In the genomic region with DNA sequence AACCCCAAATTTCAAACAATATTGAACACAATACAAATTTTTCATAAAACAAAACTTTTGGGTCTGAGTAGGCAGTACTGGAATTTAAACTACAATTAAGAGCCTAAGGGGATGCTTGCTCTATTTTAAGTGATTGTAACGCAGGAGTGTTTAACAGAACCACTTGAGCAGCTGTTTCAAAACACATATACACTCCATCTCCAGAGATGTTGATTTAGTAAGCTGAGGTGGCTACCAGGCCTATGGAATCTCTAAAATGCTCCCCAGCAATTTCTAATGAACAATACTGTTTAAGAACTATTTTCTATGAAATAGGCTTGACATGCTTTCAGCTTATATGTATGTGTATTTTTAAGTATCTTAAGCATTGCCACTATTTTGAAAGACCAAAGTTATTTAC, we compare ENCODE assay signal across 21 cellular contexts. TPM values are rescaled to one million over a fixed set of nuclear protein-coding genes. Genes with fewer than 3 reads are reported as not detected.
A peak's percentile ranks its signal among the peaks of the same experiment; 100 is the strongest.
DNase-seq lines count a peak whose midpoint lies in the region; ATAC-seq, FAIRE-seq and TF ChIP-seq lines count a peak whose summit lies in the region.
"Had no signal": no experiment of that assay in that cellular context is flagged by ENCODE, and none has a peak within 500 bp of the region (broad histone marks: within the 10 kb centered on the region; RNA-seq: fewer than 3 reads in every experiment).

No MANE protein-coding gene starts in this region.

- no peaks in the 10 kb centered on the region for H3K27me3 Mint-ChIP-seq in effector memory CD8-positive, alpha-beta T cell
- H3K27me3 Mint-ChIP-seq: CD4-positive, alpha-beta memory T cell had no signal

- peaks cover 67% of the 10 kb centered on the region for H3K36me3 Mint-ChIP-seq in effector memory CD8-positive, alpha-beta T cell (ENCODE audit: insufficient read depth)

- H3K4me3 ChIP-seq in IMR-90 (ENCODE audit: insufficient read depth, low read depth, low read length) (no peak overlapping the region), left lung (no peak overlapping the region)
- H3K4me3 ChIP-seq: HAP-1 had no signal

- H4K91ac ChIP-seq in IMR-90 (ENCODE audit: insufficient read depth, low read depth, low read length): no peak overlapping the region

- no peak for TF ChIP-seq POLR2A in IMR-90 (IDR thresholded peaks at IDR 0.05; ENCODE audit: low read depth, low read length)

- H3K4me1 Mint-ChIP-seq in effector memory CD8-positive, alpha-beta T cell (ENCODE audit: low read depth in 2 of 2): peaks cover 0 to 5% of the 10 kb centered on the region in 2 donors

- no peak overlapping the region for H2BK20ac ChIP-seq in IMR-90 (ENCODE audit: low read depth, low read length)

- H3K4me3 Mint-ChIP-seq in effector memory CD8-positive, alpha-beta T cell: no peak overlapping the region
- H3K4me3 Mint-ChIP-seq: CD4-positive, alpha-beta memory T cell; HFFc6 had no signal

- no peaks in the 10 kb centered on the region for H3K4me1 ChIP-seq in IMR-90 (ENCODE audit: control insufficient read depth, insufficient read depth, low read length)
- H3K4me1 ChIP-seq in left lung: peaks cover 0 to 4% of the 10 kb centered on the region in 2 donors

- ATAC-seq in IMR-90 (ENCODE audit: low read depth) (peak; percentile 37; the same call in 1 of the 2 replicates), left lung (peak; percentile 76)
- no peak for ATAC-seq in effector memory CD8-positive, alpha-beta T cell (replicated peaks)

- in situ Hi-C loops in IMR-90 (cut with MboI; ENCODE audit: low sequenced_read_pairs): no loop called here

- peak; percentile 40 for FAIRE-seq in GM19239 (lab: Jason Lieb, UNC)
- FAIRE-seq: GM12891, GM18507, H54 had no signal

- no peak overlapping the region for H2AK5ac ChIP-seq in IMR-90 (ENCODE audit: low read depth, low read length)

- no peak overlapping the region for H3K9ac ChIP-seq in IMR-90 (ENCODE audit: low read depth, low read length)

- CTCF ChIA-PET in IMR-90 (lab: Yijun Ruan, JAX): no interaction called here

- intact Hi-C loops in IMR-90 (cut with micrococcal nuclease): no loop called here
- intact Hi-C loops in left lung (cut with DNase I): no loop called here

- no peak overlapping the region for H4K5ac ChIP-seq in IMR-90 (ENCODE audit: low read depth, low read length)

- no peak overlapping the region for H4K8ac ChIP-seq in IMR-90 (ENCODE audit: low read depth in 2 of 2, low read length in 2 of 2)

- H3K4me2 ChIP-seq in IMR-90 (ENCODE audit: low read depth, low read length): no peak overlapping the region

- H2BK15ac ChIP-seq in IMR-90 (ENCODE audit: low read depth, low read length): no peak overlapping the region

- dilution Hi-C loops in IMR-90 (cut with HindIII; ENCODE audit: low sequenced_read_pairs, unreplicated experiment): no loop called here

- no peak overlapping the region for H2BK120ac ChIP-seq in IMR-90 (ENCODE audit: low read depth, low read length)

- no peak overlapping the region for H3K14ac ChIP-seq in IMR-90 (replicated peaks; ENCODE audit: low read depth, low read length)

- H2AK9ac ChIP-seq in IMR-90 (replicated peaks; ENCODE audit: low read depth, low read length, poor library complexity): no peak overlapping the region

- no peak for TF ChIP-seq RAD21 in IMR-90 (IDR thresholded peaks at IDR 0.05; ENCODE audit: low read length)

- H3K9me3 ChIP-seq in IMR-90 (ENCODE audit: control insufficient read depth, insufficient read depth, low read length) (no peaks in the 10 kb centered on the region), left lung (no peaks in the 10 kb centered on the region)
- H3K9me3 ChIP-seq: HAP-1 had no signal

- peaks cover 0 to 4% of the 10 kb centered on the region in 2 experiments; a peak in 1 of 4 replicates for H3K79me1 ChIP-seq in IMR-90 (ENCODE audit: low read depth in 1 of 2, low read length in 2 of 2)

- H3K9me3 Mint-ChIP-seq in effector memory CD8-positive, alpha-beta T cell: no peaks in the 10 kb centered on the region
- H3K9me3 Mint-ChIP-seq: CD4-positive, alpha-beta memory T cell; HFFc6 had no signal

- no TSS peak for BruUV-seq in IMR-90 (replicated peaks; lab: Mats Ljungman, UMichigan)

- H2AFZ ChIP-seq in IMR-90 (replicated peaks; ENCODE audit: low read length, poor library complexity): no peak overlapping the region

- H3K27ac ChIP-seq in IMR-90 (ENCODE audit: insufficient read depth, low read length) (no peak overlapping the region), left lung (no peak overlapping the region)

- H3K56ac ChIP-seq in IMR-90 (ENCODE audit: extremely low read depth, insufficient read depth, low read length): no peak overlapping the region

- no CpG with 5 or more reads among the region's 1 CpG for WGBS in IMR-90 (ENCODE audit: extremely low coverage in 2 of 2, insufficient read length in 1 of 2), 2 experiments

- POLR2A ChIA-PET in IMR-90 (lab: Charles Lee; ENCODE audit: unreplicated experiment): no interaction called here

- DNase-seq in NCI-H510A treated with DMSO at 0.1 percent for 48 hours (lab: John Stamatoyannopoulos, UW) (peak; percentile 59), NCI-H510A (lab: John Stamatoyannopoulos, UW) (no peak), GM19239 (ENCODE audit: insufficient read length, low spot score) (no peak), IMR-90 (no peak), left lung (no peak), iPS-NIHi7 (ENCODE audit: extremely low spot score) (no peak)
- DNase-seq in effector memory CD8-positive, alpha-beta T cell: no peak
- no peak for DNase-seq in activated naive CD4-positive, alpha-beta T cell (lab: John Stamatoyannopoulos, UW)
- DNase-seq: C1 segment of cervical spinal cord; Calu3; CD4-positive, alpha-beta memory T cell; COR-L47; DMS79; EL; GDM1; GOT3; HFFc6 had no signal

- no peak for TF ChIP-seq CTCF in IMR-90 (conservative IDR thresholded peaks at IDR 0.05; ENCODE audit: low read depth, low read length)
- TF ChIP-seq CTCF in left lung (IDR thresholded peaks at IDR 0.05): no peak

- no peak overlapping the region for H3K18ac ChIP-seq in IMR-90 (ENCODE audit: low read depth, low read length)

- H3K27ac Mint-ChIP-seq in effector memory CD8-positive, alpha-beta T cell: peak overlapping the region in 1 of 2 donors; percentile 44
- H3K27ac Mint-ChIP-seq: HFFc6 had no signal

- no peaks in the 10 kb centered on the region; the same call in 1 of the 2 replicates for H4K20me1 ChIP-seq in IMR-90 (ENCODE audit: insufficient read depth, low read length)

- peaks cover 13% of the 10 kb centered on the region for H3K36me3 ChIP-seq in IMR-90 (ENCODE audit: control insufficient read depth, insufficient read depth, low read length)
- peaks cover 0 to 72% of the 10 kb centered on the region in 2 donors for H3K36me3 ChIP-seq in left lung

- H3K27me3 ChIP-seq in IMR-90 (ENCODE audit: control insufficient read depth, insufficient read depth, low read length) (no peaks in the 10 kb centered on the region), left lung (no peaks in the 10 kb centered on the region)

- H3K9me1 ChIP-seq in IMR-90 (ENCODE audit: insufficient read depth, low read length): no peaks in the 10 kb centered on the region; the same call in 1 of the 2 replicates

- no peak overlapping the region for H3K4ac ChIP-seq in IMR-90 (ENCODE audit: low read depth, low read length)

- no peak overlapping the region for H3K23ac ChIP-seq in IMR-90 (ENCODE audit: low read depth, low read length)

- no peak overlapping the region for H2BK5ac ChIP-seq in IMR-90 (ENCODE audit: low read depth, low read length, poor library complexity, severe bottlenecking)

TF ChIP-seq in IMR-90, 13 proteins besides CTCF, POLR2A, EP300 and RAD21:
- TF ChIP-seq, protein P1, sequence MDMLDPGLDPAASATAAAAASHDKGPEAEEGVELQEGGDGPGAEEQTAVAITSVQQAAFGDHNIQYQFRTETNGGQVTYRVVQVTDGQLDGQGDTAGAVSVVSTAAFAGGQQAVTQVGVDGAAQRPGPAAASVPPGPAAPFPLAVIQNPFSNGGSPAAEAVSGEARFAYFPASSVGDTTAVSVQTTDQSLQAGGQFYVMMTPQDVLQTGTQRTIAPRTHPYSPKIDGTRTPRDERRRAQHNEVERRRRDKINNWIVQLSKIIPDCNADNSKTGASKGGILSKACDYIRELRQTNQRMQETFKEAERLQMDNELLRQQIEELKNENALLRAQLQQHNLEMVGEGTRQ (IDR thresholded peaks at IDR 0.05; ENCODE audit: low read depth, low read length): no peak

RNA-seq across cellular contexts. Expression of gene SP3, which starts 58.5 kb away (rescaled TPM):
- 136 and 137 TPM in 2 replicates for total RNA-seq in IMR-90 (2012; rRNA removed)
- 19.9 and 26.7 TPM in 2 replicates for polyA plus RNA-seq in IMR-90 (2012; rRNA removed)
- 4.2 and 6.6 TPM in 2 replicates for polyA plus RNA-seq in IMR-90 (2012; cell fraction: cytosol; rRNA removed)
- 6.3 and 36.0 TPM in 2 replicates for polyA plus RNA-seq in IMR-90 (2012; cell fraction: nucleus; rRNA removed; ENCODE audit: low replicate concordance)
- total RNA-seq in left lung: 10 to 100 TPM; 69.0 to 84.3 TPM
